ENCODE assay signal across 8 cellular contexts in the genomic region with DNA sequence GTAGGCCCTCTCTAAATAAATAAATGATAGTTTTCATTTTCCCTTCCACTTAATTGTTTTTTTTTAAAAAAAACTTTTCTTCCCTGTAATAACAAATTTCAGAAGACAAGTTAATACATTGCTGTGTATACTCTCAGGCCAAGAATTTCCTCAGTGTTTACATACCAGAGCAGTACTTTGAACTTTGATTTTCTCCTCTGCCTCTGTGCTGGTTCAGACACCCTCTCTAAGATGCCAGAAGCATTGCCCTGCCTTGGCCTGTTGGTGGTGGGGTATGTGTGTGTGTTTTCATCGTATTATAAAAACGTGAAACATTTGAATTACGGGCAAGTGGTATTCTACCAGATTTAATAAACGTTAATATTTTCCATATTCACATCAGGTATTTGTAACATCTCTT.
DNase-seq lines count a peak whose midpoint lies in the region; ATAC-seq, FAIRE-seq and TF ChIP-seq lines count a peak whose summit lies in the region.

No MANE protein-coding gene starts in this region.

- H3K9me3 Mint-ChIP-seq in CD4-positive, CD25-positive, alpha-beta regulatory T cell: no peaks in the 10 kb centered on the region

- DNase-seq in CD4-positive, CD25-positive, alpha-beta regulatory T cell: no peak
- DNase-seq in PC-9 (no peak), esophagus muscularis mucosa (ENCODE audit: extremely low spot score) (no peak), pancreas (no peak), GM20000 (ENCODE audit: low spot score) (no peak), Kasumi-1 (lab: John Stamatoyannopoulos, UW) (no peak), NOMO-1 (lab: John Stamatoyannopoulos, UW; ENCODE audit: unreplicated experiment in 2 of 2) (no peak)
- no peak for DNase-seq in stimulated activated CD4-positive, alpha-beta T cell treated with anti-CD3 and anti-CD28 coated beads, Interleukin-2, amount 100 ng/mL, for 48 hours

- H3K4me1 ChIP-seq in CD4-positive, CD25-positive, alpha-beta regulatory T cell (ENCODE audit: control insufficient read depth, insufficient read depth, low read length, poor library complexity, severe bottlenecking): peaks cover 72% of the 10 kb centered on the region
- H3K4me1 ChIP-seq in PC-9 (replicated peaks; ENCODE audit: insufficient read depth): peaks cover 41% of the 10 kb centered on the region
- H3K4me1 ChIP-seq in esophagus muscularis mucosa: peaks cover 78 to 100% (median 100%) of the 10 kb centered on the region in 4 donors
- H3K4me1 ChIP-seq in pancreas: peaks cover 39 to 82% (median 64%) of the 10 kb centered on the region in 3 donors

- POLR2A ChIA-PET in PC-9 (lab: Charles Lee; ENCODE audit: unreplicated experiment): interaction anchor here (0.6 to 0.7 kb wide), 2 partner anchors 68 to 607 kb away, joined by 3 to 5 read pairs; no protein-coding TSS in a partner anchor

- no peaks in the 10 kb centered on the region for H3K9me2 ChIP-seq in PC-9 (ENCODE audit: insufficient read depth)

- H3K4me2 ChIP-seq in PC-9: no peak overlapping the region

- peak overlapping the region; percentile 90 for H3K27ac ChIP-seq in CD4-positive, CD25-positive, alpha-beta regulatory T cell (ENCODE audit: insufficient read depth, low read length, poor library complexity, severe bottlenecking)
- H3K27ac ChIP-seq in PC-9 (peak overlapping the region; percentile 32; the same call in 1 of the 2 replicates), esophagus muscularis mucosa (replicated peaks in 1 of 4) (peak overlapping the region; percentile 80 to 89 (median 84)), pancreas (peak overlapping the region in 3 of 4 donors; percentile 35 to 83 (median 71))

- H3F3A ChIP-seq in PC-9 (ENCODE audit: insufficient read depth, low read depth): peaks cover 18% of the 10 kb centered on the region; the same call in 1 of the 2 replicates

- H2AFZ ChIP-seq in PC-9: no peak overlapping the region

- intact Hi-C loops in PC-9 (cut with micrococcal nuclease; ENCODE audit: unreplicated experiment) (no loop called here), esophagus muscularis mucosa (cut with DNase I) (no loop called here), pancreas (cut with DNase I) (no loop called here)

- no TSS peak for BruUV-seq in PC-9 (replicated peaks; lab: Mats Ljungman, UMichigan)

- TF ChIP-seq CTCF in PC-9 (conservative IDR thresholded peaks at IDR 0.05): no peak
- TF ChIP-seq CTCF in esophagus muscularis mucosa (IDR thresholded peaks at IDR 0.05): peak in 2 of 3 experiments; percentile 19 to 49
- no peak for TF ChIP-seq CTCF in pancreas (IDR thresholded peaks at IDR 0.05)
- TF ChIP-seq CTCF in GM20000 (IDR thresholded peaks at IDR 0.05; ENCODE audit: extremely low read depth, missing control alignments): no peak

- peak overlapping the region in 3 of 4 donors; percentile 2 to 85 (median 63) for H3K4me3 Mint-ChIP-seq in CD4-positive, CD25-positive, alpha-beta regulatory T cell

- FAIRE-seq in pancreas (lab: Jason Lieb, UNC): no peak

- no peaks in the 10 kb centered on the region for H3K27me3 ChIP-seq in CD4-positive, CD25-positive, alpha-beta regulatory T cell (ENCODE audit: control insufficient read depth, insufficient read depth, low read length)
- no peaks in the 10 kb centered on the region for H3K27me3 ChIP-seq in PC-9 (ENCODE audit: insufficient read depth, low read depth)
- no peaks in the 10 kb centered on the region for H3K27me3 ChIP-seq in esophagus muscularis mucosa
- no peaks in the 10 kb centered on the region for H3K27me3 ChIP-seq in pancreas

- H3K36me3 Mint-ChIP-seq in CD4-positive, CD25-positive, alpha-beta regulatory T cell: peaks cover 6% of the 10 kb centered on the region

- CTCF ChIA-PET in PC-9 (lab: Charles Lee): no interaction called here

- 29% methylated on average over 4 of the region's 4 CpGs for WGBS in esophagus muscularis mucosa
- 12 to 13% methylated on average over 4 of the region's 4 CpGs for WGBS in pancreas, 2 donors

- H3K27me3 Mint-ChIP-seq in CD4-positive, CD25-positive, alpha-beta regulatory T cell: no peaks in the 10 kb centered on the region

- no peaks in the 10 kb centered on the region for H3K9me3 ChIP-seq in CD4-positive, CD25-positive, alpha-beta regulatory T cell (ENCODE audit: control insufficient read depth in 2 of 2, low read length in 2 of 2)
- H3K9me3 ChIP-seq in PC-9 (ENCODE audit: insufficient read depth, low read depth) (no peaks in the 10 kb centered on the region), esophagus muscularis mucosa (no peaks in the 10 kb centered on the region), pancreas (no peaks in the 10 kb centered on the region)

- no peak for TF ChIP-seq POLR2A in esophagus muscularis mucosa (IDR thresholded peaks at IDR 0.05; ENCODE audit: low read depth)

- H3K4me3 ChIP-seq in CD4-positive, CD25-positive, alpha-beta regulatory T cell (ENCODE audit: low read depth, low read length): peak overlapping the region; percentile 15
- H3K4me3 ChIP-seq in PC-9 (no peak overlapping the region), esophagus muscularis mucosa (no peak overlapping the region), pancreas (no peak overlapping the region)

- H3K36me3 ChIP-seq in CD4-positive, CD25-positive, alpha-beta regulatory T cell (ENCODE audit: control insufficient read depth, insufficient read depth, low read length): no peaks in the 10 kb centered on the region
- H3K36me3 ChIP-seq in PC-9 (ENCODE audit: low read depth): peaks cover 14% of the 10 kb centered on the region; the same call in 1 of the 2 replicates
- no peaks in the 10 kb centered on the region for H3K36me3 ChIP-seq in esophagus muscularis mucosa
- no peaks in the 10 kb centered on the region for H3K36me3 ChIP-seq in pancreas

- peaks cover 100% of the 10 kb centered on the region for H3K79me2 ChIP-seq in PC-9 (ENCODE audit: low read depth)

- no peak for TF ChIP-seq EP300 in esophagus muscularis mucosa (IDR thresholded peaks at IDR 0.05)

- H3K4me1 Mint-ChIP-seq in CD4-positive, CD25-positive, alpha-beta regulatory T cell: peaks cover 43 to 98% (median 75%) of the 10 kb centered on the region in 4 donors

- no peak for ATAC-seq in CD4-positive, CD25-positive, alpha-beta regulatory T cell (ENCODE audit: low read depth in 2 of 2)
- ATAC-seq in pancreas: peak in 3 of 4 donors; percentile 54 to 76 (median 73)

- H3K27ac Mint-ChIP-seq in CD4-positive, CD25-positive, alpha-beta regulatory T cell: peak overlapping the region; percentile 88 to 100 (median 99)

- H4K20me1 ChIP-seq in PC-9 (ENCODE audit: insufficient read depth): no peaks in the 10 kb centered on the region; the same call in none of the 2 replicates

Comparison
In these comparisons a context has a peak if more than half of its experiments do, and no peak if none do; other contexts are left out.
1. ATAC-seq: peak in pancreas (3 of 4); none in CD4-positive, CD25-positive, alpha-beta regulatory T cell (0 of 2).
2. H3K27ac ChIP-seq: peak in every context shown above with its lines; median percentile 90 in CD4-positive, CD25-positive, alpha-beta regulatory T cell; 84 in esophagus muscularis mucosa; 71 in pancreas; 32 in PC-9.
3. CTCF ChIP-seq: peak in esophagus muscularis mucosa (2 of 3); none in PC-9 (single experiment), pancreas (0 of 4) and GM20000 (single experiment).